Comparison of ENCODE assay signal across 9 cellular contexts in the genomic region with DNA sequence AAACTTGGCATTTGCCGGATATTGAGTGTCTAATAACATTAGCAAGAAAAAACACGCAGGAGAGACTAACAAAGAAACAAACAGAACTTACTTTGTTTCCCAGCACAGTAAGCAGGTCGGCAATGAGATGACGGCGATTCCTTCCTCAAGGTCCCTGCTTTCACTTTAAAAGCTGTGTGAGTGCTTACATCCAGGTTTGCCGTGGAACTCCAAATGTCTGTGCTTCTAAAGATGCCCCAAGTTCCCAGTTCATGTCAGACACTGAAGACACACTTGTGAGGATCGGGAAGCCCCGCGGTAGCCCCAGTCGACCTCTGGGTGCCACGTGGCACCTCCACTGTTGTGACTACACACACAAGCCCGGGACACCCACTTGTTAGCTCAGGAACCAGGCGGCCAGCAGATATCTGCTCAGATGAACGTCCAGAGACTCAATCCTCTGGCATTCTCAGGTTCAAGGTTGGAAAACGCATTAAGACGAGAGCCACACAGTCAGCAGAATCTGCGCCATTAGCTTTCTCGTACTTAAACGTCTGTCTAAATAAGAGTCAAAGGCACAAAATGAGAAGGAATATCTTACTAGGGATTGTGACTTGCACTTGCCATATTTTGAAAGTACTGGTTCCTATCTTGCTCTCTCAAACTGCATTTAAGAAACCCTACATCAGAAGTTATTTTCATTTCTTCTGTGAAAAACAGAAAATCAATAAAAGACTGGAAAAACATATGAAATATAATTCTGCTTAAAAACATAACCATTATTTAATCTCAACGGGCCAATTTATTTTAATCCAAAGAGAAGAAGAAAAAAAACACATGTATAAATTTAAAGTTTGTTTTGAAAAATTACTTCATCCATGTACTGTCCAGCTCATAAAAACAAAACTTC.
DNase-seq lines count a peak whose midpoint lies in the region; ATAC-seq, FAIRE-seq and TF ChIP-seq lines count a peak whose summit lies in the region.
"Had no signal": no experiment of that assay in that cellular context is flagged by ENCODE, and none has a peak within 500 bp of the region (broad histone marks: within the 10 kb centered on the region; RNA-seq: fewer than 3 reads in every experiment).

No MANE protein-coding gene starts in this region.

- peak; percentile 67 for FAIRE-seq in H54 (lab: Jason Lieb, UNC)
- FAIRE-seq: TTC549 had no signal

- H3K9ac ChIP-seq in SK-N-SH: peak overlapping the region; percentile 68

- TF ChIP-seq POLR2A in H54 (IDR thresholded peaks at IDR 0.05; ENCODE audit: low read depth, low read length): no peak

- peaks cover 100% of the 10 kb centered on the region for H3K79me2 ChIP-seq in SK-N-SH (ENCODE audit: insufficient read depth)

- peak overlapping the region; percentile 94 for H3K4me3 Mint-ChIP-seq in natural killer cell

- H3K27me3 Mint-ChIP-seq in natural killer cell (ENCODE audit: low read depth in 2 of 2): no peaks in the 10 kb centered on the region

- peak overlapping the region; percentile 52 to 72; a peak in 3 of 4 replicates for H3K27ac ChIP-seq in SK-N-SH (ENCODE audit: low read depth in 2 of 2, low read length in 1 of 2)
- peak overlapping the region; percentile 83 for H3K27ac ChIP-seq in effector memory CD4-positive, alpha-beta T cell (ENCODE audit: insufficient read depth, low read length, poor library complexity, severe bottlenecking)

- peak overlapping the region; percentile 89 to 97 for H3K27ac Mint-ChIP-seq in natural killer cell

- H3K4me1 ChIP-seq in SK-N-SH (ENCODE audit: control insufficient read depth in 1 of 2, insufficient read depth in 2 of 2, low read depth in 1 of 2, low read length in 1 of 2): peaks cover 2 to 45% of the 10 kb centered on the region in 2 experiments
- H3K4me1 ChIP-seq in effector memory CD4-positive, alpha-beta T cell (ENCODE audit: control insufficient read depth, insufficient read depth, low read length, poor library complexity, severe bottlenecking): peaks cover 63% of the 10 kb centered on the region

- no peak overlapping the region for H2AFZ ChIP-seq in SK-N-SH (ENCODE audit: low read depth)

- DNase-seq in H54 (ENCODE audit: insufficient read length, low spot score): no peak
- no peak for DNase-seq in SK-N-SH
- DNase-seq in effector memory CD4-positive, alpha-beta T cell: peak in 2 of 3 donors; percentile 58 to 59
- no peak for DNase-seq in natural killer cell
- no peak for DNase-seq in NCI-H187 treated with DMSO at 0.1 percent for 48 hours (lab: John Stamatoyannopoulos, UW)
- no peak for DNase-seq in SIG-M5 treated with dmso at 0.1 percent for 504 hours (lab: John Stamatoyannopoulos, UW; ENCODE audit: unreplicated experiment)

- peak in 2 of 3 donors; percentile 19 to 47 for ATAC-seq in natural killer cell
- no peak for ATAC-seq in GM19467 (IDR thresholded peaks at IDR 0.05; ENCODE audit: unreplicated experiment)
- no peak for ATAC-seq in HG02938 (IDR thresholded peaks at IDR 0.05; ENCODE audit: unreplicated experiment)

- POLR2A ChIA-PET in SK-N-SH (lab: Yijun Ruan, JAX): no interaction called here

- TF ChIP-seq RAD21 in SK-N-SH (IDR thresholded peaks at IDR 0.05; ENCODE audit: low read length): no peak

- H3K36me3 ChIP-seq in SK-N-SH (replicated peaks in 1 of 2; ENCODE audit: control insufficient read depth in 1 of 2, insufficient read depth in 2 of 2, low read length in 1 of 2): peaks cover 36 to 39% of the 10 kb centered on the region in 2 experiments
- H3K36me3 ChIP-seq in effector memory CD4-positive, alpha-beta T cell (ENCODE audit: control insufficient read depth, insufficient read depth, low read length): peaks cover 16% of the 10 kb centered on the region

- peaks cover 5% of the 10 kb centered on the region; the same call in 1 of the 2 replicates for H4K20me1 ChIP-seq in SK-N-SH (ENCODE audit: insufficient read depth)

- no peaks in the 10 kb centered on the region for H3K9me3 ChIP-seq in SK-N-SH
- no peaks in the 10 kb centered on the region for H3K9me3 ChIP-seq in effector memory CD4-positive, alpha-beta T cell (ENCODE audit: control insufficient read depth, low read length)

- no peaks in the 10 kb centered on the region for H3K9me3 Mint-ChIP-seq in natural killer cell

- peaks cover 31% of the 10 kb centered on the region for H3F3A ChIP-seq in SK-N-SH (replicated peaks; ENCODE audit: insufficient read depth)

- CTCF ChIA-PET in SK-N-SH (lab: Yijun Ruan, JAX): interaction anchor here (0.9 to 3.0 kb wide), 2 partner anchors 45 to 98 kb away, joined by 3 to 22 read pairs; no protein-coding TSS in a partner anchor

- intact Hi-C loops in natural killer cell (cut with micrococcal nuclease): loop anchor here (2.0 to 10.0 kb wide), 3 partner anchors 19 to 47 kb away; no protein-coding TSS in a partner anchor

- peak overlapping the region; percentile 44 for H3K4me2 ChIP-seq in SK-N-SH

- peaks cover 80 to 85% of the 10 kb centered on the region in 2 donors for H3K4me1 Mint-ChIP-seq in natural killer cell

- H3K9me2 ChIP-seq in SK-N-SH: no peaks in the 10 kb centered on the region

- no peak for TF ChIP-seq EP300 in SK-N-SH (IDR thresholded peaks at IDR 0.05; ENCODE audit: borderline replicate concordance in 1 of 2, low read depth in 1 of 2, low read length in 1 of 2)

- TF ChIP-seq CTCF in SK-N-SH (IDR thresholded peaks at IDR 0.05) (no peak), natural killer cell (IDR thresholded peaks at IDR 0.05) (no peak)

- H3K27me3 ChIP-seq in SK-N-SH (ENCODE audit: insufficient read depth): no peaks in the 10 kb centered on the region
- no peaks in the 10 kb centered on the region for H3K27me3 ChIP-seq in effector memory CD4-positive, alpha-beta T cell (replicated peaks; ENCODE audit: control insufficient read depth, insufficient read depth, low read length, poor library complexity, severe bottlenecking)

- H3K4me3 ChIP-seq in SK-N-SH (ENCODE audit: low read depth in 2 of 2, low read length in 1 of 2): peak overlapping the region; percentile 42
- peak overlapping the region; percentile 53 for H3K4me3 ChIP-seq in effector memory CD4-positive, alpha-beta T cell (ENCODE audit: insufficient read depth, low read depth, low read length, poor library complexity, severe bottlenecking)

- H3K36me3 Mint-ChIP-seq in natural killer cell: no peaks in the 10 kb centered on the region

- WGBS in SK-N-SH (ENCODE audit: low lambda C conversion rate): 48% methylated on average over 19 of the region's 20 CpGs

TF ChIP-seq in SK-N-SH, 30 proteins besides CTCF, POLR2A, EP300 and RAD21:
- TF ChIP-seq YY1 (IDR thresholded peaks at IDR 0.05; ENCODE audit: low read depth) (0 out of 2 replicates have a peak, but pooled peaks have one; percentile 11), PBX3 (IDR thresholded peaks at IDR 0.05) (no peak)
- TF ChIP-seq, protein P1, sequence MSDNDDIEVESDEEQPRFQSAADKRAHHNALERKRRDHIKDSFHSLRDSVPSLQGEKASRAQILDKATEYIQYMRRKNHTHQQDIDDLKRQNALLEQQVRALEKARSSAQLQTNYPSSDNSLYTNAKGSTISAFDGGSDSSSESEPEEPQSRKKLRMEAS (IDR thresholded peaks at IDR 0.05; ENCODE audit: low read depth): peak; percentile 79

Comparison
In these comparisons a context has a peak if more than half of its experiments do, and no peak if none do; other contexts are left out.
1. DNase-seq: peak in effector memory CD4-positive, alpha-beta T cell (2 of 3); none in H54 (single experiment), SK-N-SH (single experiment), natural killer cell (single experiment), NCI-H187 treated with DMSO at 0.1 percent for 48 hours (single experiment) and SIG-M5 treated with dmso at 0.1 percent for 504 hours (single experiment).
2. ATAC-seq: peak in natural killer cell (2 of 3); none in GM19467 (single experiment) and HG02938 (single experiment).